In the genomic region with DNA sequence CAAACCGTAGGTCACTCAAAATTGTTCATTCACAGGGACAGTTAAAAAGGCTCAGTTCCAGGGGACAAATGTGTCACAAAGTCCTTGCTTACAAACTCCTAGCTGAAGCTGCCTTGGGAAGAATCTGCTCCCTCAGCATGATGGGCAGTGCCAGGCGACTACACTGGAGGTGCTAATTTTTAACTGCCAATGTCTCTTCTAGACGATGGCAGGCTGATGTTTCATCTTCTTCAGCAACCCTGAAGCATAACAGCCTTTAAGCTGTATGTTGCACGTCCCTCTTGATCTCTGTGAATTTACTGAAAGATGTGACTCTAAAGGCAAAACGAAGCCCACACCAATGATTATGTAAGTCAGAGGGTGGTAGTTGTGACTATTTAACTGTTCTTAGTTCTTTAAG, we compare ENCODE assay signal across 13 cellular contexts. TPM values are rescaled to one million over a fixed set of nuclear protein-coding genes. Genes with fewer than 3 reads are reported as not detected.
"Had no signal": no experiment of that assay in that cellular context is flagged by ENCODE, and none has a peak within 500 bp of the region (broad histone marks: within the 10 kb centered on the region; RNA-seq: fewer than 3 reads in every experiment).

No MANE protein-coding gene starts in this region.

- H3K4me2 ChIP-seq: smooth muscle cell had no signal

- H3K36me3 ChIP-seq: prostate gland had no signal

- H3K27me3 ChIP-seq: cardiac muscle cell, esophagus muscularis mucosa, heart right ventricle, right lobe of liver, testis had no signal

- H3K4me3 ChIP-seq: cardiac muscle cell, esophagus muscularis mucosa, heart right ventricle, left ventricle myocardium inferior, mucosa of descending colon, prostate gland, right lobe of liver, smooth muscle cell, testis had no signal

- H3K27ac ChIP-seq: cardiac muscle cell, esophagus muscularis mucosa, left ventricle myocardium inferior, prostate gland, right lobe of liver, testis had no signal

- H3K9me3 ChIP-seq: esophagus muscularis mucosa, left ventricle myocardium inferior, mucosa of descending colon, prostate gland, right lobe of liver, testis had no signal

- H3K4me1 ChIP-seq: prostate gland, right lobe of liver, testis had no signal

RNA-seq across cellular contexts. Expression of a gene that starts 53.9 kb away (rescaled TPM):
- total RNA-seq: cardiac muscle cell, dermis blood vessel endothelial cell, endothelial cell of umbilical vein, kidney epithelial cell, left ventricle myocardium inferior, osteocyte, right lobe of liver had no signal
- polyA plus RNA-seq: cardiac muscle cell, endothelial cell of umbilical vein had no signal
